ENCODE assay signal across 18 cellular contexts in genomic region chr9:6226696-6227095, GRCh38. TPM values are rescaled to one million over a fixed set of nuclear protein-coding genes. Genes with fewer than 3 reads are reported as not detected.
DNase-seq lines count a peak whose midpoint lies in the region; ATAC-seq, FAIRE-seq and TF ChIP-seq lines count a peak whose summit lies in the region.
"Had no signal": no experiment of that assay in that cellular context is flagged by ENCODE, and none has a peak within 500 bp of the region (broad histone marks: within the 10 kb centered on the region; RNA-seq: fewer than 3 reads in every experiment).

No MANE protein-coding gene starts in this region.

- no peaks in the 10 kb centered on the region for H3K9me3 ChIP-seq in astrocyte (ENCODE audit: insufficient read depth, low read depth, low read length)
- no peaks in the 10 kb centered on the region for H3K9me3 ChIP-seq in heart left ventricle
- no peaks in the 10 kb centered on the region for H3K9me3 ChIP-seq in small intestine (ENCODE audit: control insufficient read depth, low read depth)
- no peaks in the 10 kb centered on the region for H3K9me3 ChIP-seq in HepG2 (ENCODE audit: low read length)
- H3K9me3 ChIP-seq: BLaER1, right lobe of liver, SJCRH30, stomach had no signal

- H3K4me2 ChIP-seq in KMS-11 (peak overlapping the region; percentile 52), astrocyte (ENCODE audit: low read length) (no peak overlapping the region), HepG2 (ENCODE audit: low read depth, low read length) (no peak overlapping the region)
- H3K4me2 ChIP-seq: BLaER1 had no signal

- CTCF ChIA-PET in HepG2 (lab: Yijun Ruan, JAX; ENCODE audit: low intra/inter-chr PET ratio, low total read pairs): no interaction called here

- H3K4me3 ChIP-seq in KMS-11 (IDR thresholded peaks at IDR 0.05; ENCODE audit: insufficient read depth, low read depth, low read length) (no peak overlapping the region), astrocyte (ENCODE audit: insufficient read depth, low read depth, low read length) (no peak overlapping the region), heart left ventricle (peak overlapping the region in 1 of 12 donors; percentile 5), small intestine (ENCODE audit: low read depth in 1 of 2, low read length in 2 of 2) (no peak overlapping the region), HepG2 (replicated peaks in 1 of 3; ENCODE audit: insufficient read depth in 1 of 3, low read depth in 2 of 3, low read length in 3 of 3) (no peak overlapping the region)
- H3K4me3 ChIP-seq: BLaER1, right lobe of liver, SJCRH30, stomach had no signal

- peaks cover 23% of the 10 kb centered on the region for H3K4me1 ChIP-seq in KMS-11 (ENCODE audit: low read depth, poor library complexity, severe bottlenecking)
- no peaks in the 10 kb centered on the region for H3K4me1 ChIP-seq in astrocyte (ENCODE audit: insufficient read depth, low read length)
- H3K4me1 ChIP-seq in heart left ventricle: peaks cover 0 to 96% (median 38%) of the 10 kb centered on the region in 12 donors
- peaks cover 0 to 7% of the 10 kb centered on the region in 2 donors for H3K4me1 ChIP-seq in small intestine (ENCODE audit: control insufficient read depth in 2 of 2, insufficient read depth in 1 of 2, low read depth in 1 of 2, low read length in 1 of 2)
- H3K4me1 ChIP-seq in HepG2 (ENCODE audit: insufficient read depth, low read length): no peaks in the 10 kb centered on the region
- H3K4me1 ChIP-seq: BLaER1, right lobe of liver, SJCRH30 had no signal

- H3K27ac ChIP-seq in KMS-11: no peak overlapping the region
- no peak overlapping the region for H3K27ac ChIP-seq in astrocyte (ENCODE audit: low read depth, low read length)
- peak overlapping the region in 7 of 12 donors; percentile 2 to 46 (median 22) for H3K27ac ChIP-seq in heart left ventricle
- H3K27ac ChIP-seq in small intestine (ENCODE audit: low read depth in 1 of 2, low read length in 1 of 2): no peak overlapping the region
- no peak overlapping the region for H3K27ac ChIP-seq in HepG2 (ENCODE audit: extremely low read length, insufficient read depth, low read length)
- H3K27ac ChIP-seq: BLaER1, right lobe of liver, SJCRH30 had no signal

- DNase-seq in astrocyte (ENCODE audit: low read depth) (peak; percentile 83), heart left ventricle (peak in 1 of 5 donors; percentile 32), small intestine (peak; percentile 8), NCI-H1417 (lab: John Stamatoyannopoulos, UW) (no peak), NCI-H146 (lab: John Stamatoyannopoulos, UW) (no peak), HepG2 (ENCODE audit: low spot score) (no peak)
- DNase-seq: activated CD8-positive, alpha-beta T cell treated with anti-CD3 and anti-CD28 coated beads for 36 hours; HCEC 1CT; NCI-H1930; NCI-H748 treated with DMSO at 0.1 percent for 48 hours; right lobe of liver; SJCRH30; stomach had no signal

- H2AFZ ChIP-seq in KMS-11 (ENCODE audit: low read depth) (no peak overlapping the region), astrocyte (ENCODE audit: low read depth, low read length) (no peak overlapping the region), HepG2 (ENCODE audit: low read length) (no peak overlapping the region)

- H3K9ac ChIP-seq in KMS-11 (no peak overlapping the region), astrocyte (ENCODE audit: low read length) (no peak overlapping the region), HepG2 (ENCODE audit: insufficient read depth, low read depth, low read length) (no peak overlapping the region)
- H3K9ac ChIP-seq: BLaER1 had no signal

- no peaks in the 10 kb centered on the region for H3K79me2 ChIP-seq in KMS-11 (ENCODE audit: insufficient read depth, low read depth)
- H3K79me2 ChIP-seq in astrocyte (ENCODE audit: insufficient read depth, low read length): no peaks in the 10 kb centered on the region
- H3K79me2 ChIP-seq in HepG2 (ENCODE audit: insufficient read depth, low read length): no peaks in the 10 kb centered on the region

- in situ Hi-C loops in HepG2 (cut with HindIII; ENCODE audit: extremely low pct_ligation_motif_present, low pct_unique_long_range_greater_than_20kb): no loop called here

- TF ChIP-seq EP300 in HepG2 (IDR thresholded peaks at IDR 0.05; ENCODE audit: low read depth in 2 of 2, low read length in 2 of 2) (no peak), HepG2 (CRISPR knock-in tag; IDR thresholded peaks at IDR 0.05; ENCODE audit: borderline replicate concordance) (no peak)

- no peaks in the 10 kb centered on the region for H3K36me3 Mint-ChIP-seq in astrocyte (ENCODE audit: low read depth, unreplicated experiment)

- FAIRE-seq in astrocyte (lab: Jason Lieb, UNC): no peak
- no peak for FAIRE-seq in small intestine (lab: Jason Lieb, UNC)
- FAIRE-seq in HepG2 (lab: Jason Lieb, UNC): no peak
- FAIRE-seq: HTR-8/SVneo, TTC549 had no signal

- H4K20me1 ChIP-seq in KMS-11 (ENCODE audit: insufficient read depth): no peaks in the 10 kb centered on the region
- no peaks in the 10 kb centered on the region for H4K20me1 ChIP-seq in astrocyte (ENCODE audit: insufficient read depth, low read length)
- H4K20me1 ChIP-seq in HepG2 (ENCODE audit: insufficient read depth, low read length): no peaks in the 10 kb centered on the region
- H4K20me1 ChIP-seq: BLaER1 had no signal

- no peak for TF ChIP-seq RAD21 in HepG2 (CRISPR knock-in tag; IDR thresholded peaks at IDR 0.05)

- H3K9me3 Mint-ChIP-seq in astrocyte (ENCODE audit: unreplicated experiment): peaks cover 3% of the 10 kb centered on the region
- H3K9me3 Mint-ChIP-seq: activated CD8-positive, alpha-beta T cell treated with anti-CD3 and anti-CD28 coated beads for 36 hours had no signal

- peaks cover 4% of the 10 kb centered on the region for H3K4me1 Mint-ChIP-seq in astrocyte (ENCODE audit: low read depth, unreplicated experiment)

- intact Hi-C loops in heart left ventricle (cut with DNase I): no loop called here
- intact Hi-C loops in HepG2 (cut with micrococcal nuclease; ENCODE audit: unreplicated experiment): no loop called here

- 17 to 30% (median 25%) methylated on average over 1 of the region's 1 CpG for WGBS in heart left ventricle, 4 donors
- WGBS in small intestine, 3 donors: 3 to 15% (median 6%) methylated on average over 1 of the region's 1 CpG
- WGBS in HepG2 (ENCODE audit: low lambda C conversion rate): 0% methylated on average over 1 of the region's 1 CpG

- no peaks in the 10 kb centered on the region for H3K27me3 Mint-ChIP-seq in astrocyte (ENCODE audit: low read depth, unreplicated experiment)

- no peak overlapping the region for H3K27ac Mint-ChIP-seq in astrocyte (ENCODE audit: unreplicated experiment)
- H3K27ac Mint-ChIP-seq: activated CD8-positive, alpha-beta T cell treated with anti-CD3 and anti-CD28 coated beads for 36 hours had no signal

- no peak overlapping the region for H3K4me3 Mint-ChIP-seq in astrocyte (ENCODE audit: unreplicated experiment)
- H3K4me3 Mint-ChIP-seq: activated CD8-positive, alpha-beta T cell treated with anti-CD3 and anti-CD28 coated beads for 36 hours had no signal

- TF ChIP-seq CTCF in KMS-11 (conservative IDR thresholded peaks at IDR 0.05; ENCODE audit: low read depth, low read length) (no peak), astrocyte (IDR thresholded peaks at IDR 0.05; ENCODE audit: insufficient read depth, low read depth, low read length) (no peak), heart left ventricle (IDR thresholded peaks at IDR 0.05) (no peak), HepG2 (CRISPR knock-in tag; IDR thresholded peaks at IDR 0.05) (no peak)

- no peaks in the 10 kb centered on the region for H3K27me3 ChIP-seq in KMS-11 (ENCODE audit: insufficient read depth, low read depth)
- H3K27me3 ChIP-seq in astrocyte (ENCODE audit: insufficient read depth, low read length): no peaks in the 10 kb centered on the region
- no peaks in the 10 kb centered on the region for H3K27me3 ChIP-seq in heart left ventricle
- H3K27me3 ChIP-seq in small intestine (ENCODE audit: control insufficient read depth in 2 of 2, insufficient read depth in 2 of 2, low read length in 2 of 2): no peaks in the 10 kb centered on the region
- H3K27me3 ChIP-seq in HepG2 (ENCODE audit: control insufficient read depth in 1 of 2, insufficient read depth in 2 of 2, low read length in 2 of 2): peaks cover 0 to 11% of the 10 kb centered on the region in 2 experiments; a peak in 2 of 5 replicates
- H3K27me3 ChIP-seq: BLaER1, right lobe of liver, SJCRH30, stomach had no signal

- POLR2A ChIA-PET in HepG2 (lab: Yijun Ruan, JAX): no interaction called here

- ATAC-seq in heart left ventricle (peak in 3 of 4 donors; percentile 28 to 65 (median 54)), HepG2 (no peak)
- ATAC-seq: activated CD8-positive, alpha-beta T cell treated with anti-CD3 and anti-CD28 coated beads for 36 hours; right lobe of liver had no signal

- BruUV-seq in HepG2 (replicated peaks; lab: Mats Ljungman, UMichigan): no TSS peak

- no peaks in the 10 kb centered on the region for H3K36me3 ChIP-seq in KMS-11 (ENCODE audit: insufficient read depth)
- no peaks in the 10 kb centered on the region for H3K36me3 ChIP-seq in astrocyte (ENCODE audit: insufficient read depth, low read length)
- H3K36me3 ChIP-seq in heart left ventricle: no peaks in the 10 kb centered on the region
- H3K36me3 ChIP-seq in small intestine (ENCODE audit: control insufficient read depth in 2 of 2, insufficient read depth in 2 of 2, low read length in 2 of 2): no peaks in the 10 kb centered on the region
- no peaks in the 10 kb centered on the region for H3K36me3 ChIP-seq in HepG2 (replicated peaks in 1 of 2; ENCODE audit: control insufficient read depth in 1 of 2, insufficient read depth in 2 of 2, low read length in 2 of 2)
- H3K36me3 ChIP-seq: BLaER1, right lobe of liver, SJCRH30, stomach had no signal

- TF ChIP-seq POLR2A in heart left ventricle (IDR thresholded peaks at IDR 0.05) (no peak), HepG2 (IDR thresholded peaks at IDR 0.05; ENCODE audit: insufficient read depth in 1 of 2, low read depth in 2 of 2, low read length in 2 of 2) (no peak)

RNA-seq across cellular contexts. Expression of gene IL33, which starts 11.1 kb away (rescaled TPM):
- total RNA-seq in astrocyte: not detected in 2 replicates
- 10 to 100 TPM in 6 of 9 donors, 1 to 10 TPM in 3; 6.6 to 36.5 (median 12.7) TPM for total RNA-seq in heart left ventricle
- polyA plus RNA-seq in heart left ventricle: 10 to 100 TPM; 12.4 to 14.0 TPM
- polyA plus RNA-seq in small intestine: 10 to 100 TPM in 1 of 3 donors, 1 to 10 TPM in 1, under 1 TPM in 1; 0.45 to 18.7 (median 1.4) TPM
- total RNA-seq in HepG2 (2016; rRNA removed; fragmentation: Illumina TruSeq; extraction: Trizol): not detected in 2 replicates
- total RNA-seq in HepG2 (2016; cell fraction: cytosol; rRNA removed; fragmentation: Illumina TruSeq; extraction: Trizol; ENCODE audit: low read depth): not detected in 2 replicates
- total RNA-seq in HepG2 (2016; cell fraction: insoluble cytoplasmic fraction; rRNA removed; fragmentation: Illumina TruSeq; extraction: Trizol): not detected in 2 replicates
- not detected in 2 replicates for total RNA-seq in HepG2 (2016; cell fraction: membrane; rRNA removed; fragmentation: Illumina TruSeq; extraction: Trizol)
- not detected in 2 replicates for total RNA-seq in HepG2 (2016; cell fraction: nucleus; rRNA removed; fragmentation: Illumina TruSeq; extraction: Trizol)
- 0.03 and 0.05 TPM in 2 replicates for polyA plus RNA-seq in HepG2 (2011; rRNA removed)
- polyA plus RNA-seq in HepG2 (2011; cell fraction: cytosol; rRNA removed): 0.03 TPM in 1 of 2 replicates, not detected in the other
- polyA plus RNA-seq in HepG2 (2011; cell fraction: nucleus; rRNA removed): not detected in 2 replicates
- not detected in 2 replicates for polyA plus RNA-seq in HepG2 (2012)
- polyA plus RNA-seq in HepG2 (2016; cell fraction: cytosol; fragmentation: Illumina TruSeq; extraction: Trizol; ENCODE audit: low read depth): not detected in 2 replicates
- polyA plus RNA-seq in HepG2 (2016; cell fraction: insoluble cytoplasmic fraction; fragmentation: Illumina TruSeq; extraction: Trizol; ENCODE audit: low read depth): not detected in 2 replicates
- polyA plus RNA-seq in HepG2 (2016; cell fraction: membrane; fragmentation: Illumina TruSeq; extraction: Trizol; ENCODE audit: low read depth): not detected in 2 replicates
- not detected in 2 replicates for polyA plus RNA-seq in HepG2 (2016; cell fraction: nucleus; fragmentation: Illumina TruSeq; extraction: Trizol; ENCODE audit: insufficient read depth, low read depth)
- 0.26 TPM in 1 of 2 replicates, not detected in the other for polyA minus RNA-seq in HepG2 (2011; rRNA and poly(A)+ RNA removed; ENCODE audit: low replicate concordance)
- not detected in 2 replicates for polyA minus RNA-seq in HepG2 (2011; cell fraction: cytosol; rRNA and poly(A)+ RNA removed)
- polyA minus RNA-seq in HepG2 (2011; cell fraction: nucleus; rRNA and poly(A)+ RNA removed): 0.13 TPM in 1 of 2 replicates, not detected in the other
- total RNA-seq: activated CD8-positive, alpha-beta T cell treated with anti-CD3 and anti-CD28 coated beads for 36 hours; G401 had no signal

Comparison
In these comparisons a context has a peak if more than half of its experiments do, and no peak if none do; other contexts are left out.
1. H3K27ac ChIP-seq: peak in heart left ventricle (7 of 12); none in KMS-11 (single experiment), astrocyte (single experiment), small intestine (0 of 2) and HepG2 (single experiment).
2. DNase-seq: peak in astrocyte (single experiment) and small intestine (single experiment); none in NCI-H1417 (0 of 3), NCI-H146 (single experiment) and HepG2 (single experiment).